In the genomic region with DNA sequence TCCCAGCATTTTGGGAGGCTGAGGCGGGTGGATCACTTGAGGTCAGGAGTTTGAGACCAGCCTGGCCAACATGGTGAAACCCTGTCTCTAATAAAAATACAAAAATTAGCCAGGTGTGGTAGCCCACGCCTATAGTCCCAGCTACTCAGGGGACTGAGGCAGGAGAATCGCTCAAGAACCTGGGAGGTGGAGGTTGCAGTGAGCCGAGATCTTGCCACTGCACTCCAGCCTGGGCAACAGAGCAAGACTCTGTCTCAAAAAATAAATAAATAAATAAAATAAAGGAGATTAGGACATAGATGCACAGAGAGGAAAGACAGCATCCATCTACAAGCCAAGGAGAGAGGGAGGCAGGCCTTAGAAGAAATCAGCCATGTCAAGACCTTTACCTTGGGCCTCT, we compare ENCODE assay signal across 1 cellular context.
TF ChIP-seq lines count a peak whose summit lies in the region.

No MANE protein-coding gene starts in this region.

TF ChIP-seq in K562, 482 proteins besides CTCF, POLR2A, EP300 and RAD21:
- TF ChIP-seq MLLT1 (IDR thresholded peaks at IDR 0.05) (peak in 1 of 2 experiments; percentile 37; a peak in 1 of 4 replicates), TBP (optimal IDR thresholded peaks at IDR 0.05; ENCODE audit: low read depth, low read length) (peak; percentile 32), POLR3A (IDR thresholded peaks at IDR 0.05; ENCODE audit: borderline replicate concordance, extremely low read depth, insufficient read depth, insufficient read length) (peak; percentile 46), BCOR (IDR thresholded peaks at IDR 0.05) (peak; percentile 36; the same call in 1 of the 2 replicates)
